20 cellular contexts compared by ENCODE assay signal in the genomic region with DNA sequence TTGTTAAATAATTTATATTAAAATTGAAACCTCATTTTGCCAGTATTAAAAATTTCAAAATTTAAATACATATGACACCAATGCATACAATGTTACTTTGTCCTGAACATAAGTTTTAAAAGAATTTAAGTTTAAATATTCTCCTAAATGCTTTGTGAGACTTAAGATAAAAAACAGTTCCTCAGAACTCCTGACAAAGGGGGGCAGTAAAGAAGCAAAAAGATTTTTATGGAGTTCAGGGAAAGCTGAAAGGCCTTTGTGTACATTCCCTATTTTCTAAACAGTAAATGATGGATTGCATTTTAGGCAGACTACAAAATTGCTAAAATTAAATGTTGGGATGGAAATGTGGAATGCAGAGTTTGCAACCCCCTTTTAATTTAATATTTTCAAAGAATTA.
DNase-seq lines count a peak whose midpoint lies in the region; ATAC-seq and TF ChIP-seq lines count a peak whose summit lies in the region.
"Had no signal": no experiment of that assay in that cellular context is flagged by ENCODE, and none has a peak within 500 bp of the region (broad histone marks: within the 10 kb centered on the region; RNA-seq: fewer than 3 reads in every experiment).

No MANE protein-coding gene starts in this region.

- POLR2A ChIA-PET in HEK293T (lab: Yijun Ruan, JAX): no interaction called here

- H3K9ac ChIP-seq in neural progenitor cell: no peak overlapping the region

- CTCF ChIA-PET in HEK293T (lab: Yijun Ruan, JAX): interaction anchor here (0.6 kb wide), 1 partner anchor 8 kb away, joined by 3 read pairs; no protein-coding TSS in a partner anchor

- no peaks in the 10 kb centered on the region for H3F3A ChIP-seq in neural progenitor cell (ENCODE audit: low read depth)

- H3K4me3 Mint-ChIP-seq in neural progenitor cell: no peak overlapping the region
- H3K4me3 Mint-ChIP-seq: activated T-helper 1 cell treated with anti-CD3 and anti-CD28 coated beads, Interleukin-12 subunit alpha, Interleukin-12 subunit beta, Interleukin-2, Interleukin-4 antibody, amounts not matched to agents 30 ng/mL and 10 ng/mL and 1 ng/mL, durations not matched to agents 14 hours and 24 hours and 36 hours had no signal

- DNase-seq in ELR (ENCODE audit: low read depth) (peak; percentile 37), NCI-H69 (lab: John Stamatoyannopoulos, UW) (peak; percentile 41), epithelial cell of proximal tubule (ENCODE audit: low read depth) (no peak), neural progenitor cell (ENCODE audit: low spot score) (no peak), HT-29 (ENCODE audit: low spot score) (no peak), HEK293T (ENCODE audit: extremely low spot score) (no peak)
- DNase-seq: hypothalamus; KG1; mucosa of descending colon; NCI-H2227 treated with DMSO at 0.1 percent for 48 hours; NK-92 treated with Interleukin-12 subunit alpha and Interleukin-12 subunit beta, amount 100 ng/mL, for 24 hours; ovary; stimulated activated CD4-positive, alpha-beta T cell treated with anti-CD3 and anti-CD28 coated beads, Interleukin-4, amount 100 ng/mL, for 4 hours had no signal

- no peak overlapping the region for H3K4me2 ChIP-seq in neural progenitor cell

- H3K36me3 ChIP-seq in neural progenitor cell: no peaks in the 10 kb centered on the region
- H3K36me3 ChIP-seq: ovary had no signal

- no peak overlapping the region for H3K27ac ChIP-seq in neural progenitor cell
- H3K27ac ChIP-seq: C4-2B, coronary artery, ovary, VCaP had no signal

- peak; percentile 26 for TF ChIP-seq CTCF in epithelial cell of proximal tubule (conservative IDR thresholded peaks at IDR 0.05; ENCODE audit: low read depth, low read length)
- peak; percentile 11 for TF ChIP-seq CTCF in neural progenitor cell (IDR thresholded peaks at IDR 0.05)

- H3K4me3 ChIP-seq in epithelial cell of proximal tubule (ENCODE audit: low read depth, low read length) (no peak overlapping the region), neural progenitor cell (no peak overlapping the region)
- H3K4me3 ChIP-seq: coronary artery, mucosa of descending colon, ovary had no signal

- H3K27ac Mint-ChIP-seq in neural progenitor cell: no peak overlapping the region
- H3K27ac Mint-ChIP-seq: activated T-helper 1 cell treated with anti-CD3 and anti-CD28 coated beads, Interleukin-12 subunit alpha, Interleukin-12 subunit beta, Interleukin-2, Interleukin-4 antibody, amounts not matched to agents 30 ng/mL and 10 ng/mL and 1 ng/mL, durations not matched to agents 14 hours and 24 hours and 36 hours had no signal

- peaks cover 5% of the 10 kb centered on the region for H3K4me1 ChIP-seq in neural progenitor cell

- H3K27me3 ChIP-seq in neural progenitor cell: no peaks in the 10 kb centered on the region
- H3K27me3 ChIP-seq: ovary had no signal

- H3K79me2 ChIP-seq in neural progenitor cell (ENCODE audit: low read depth): no peaks in the 10 kb centered on the region

- no peak overlapping the region for H2AFZ ChIP-seq in neural progenitor cell (replicated peaks)

- no peaks in the 10 kb centered on the region for H4K20me1 ChIP-seq in neural progenitor cell (ENCODE audit: low read depth)

- no peaks in the 10 kb centered on the region for H3K9me3 Mint-ChIP-seq in neural progenitor cell
- H3K9me3 Mint-ChIP-seq: activated T-helper 1 cell treated with anti-CD3 and anti-CD28 coated beads, Interleukin-12 subunit alpha, Interleukin-12 subunit beta, Interleukin-2, Interleukin-4 antibody, amounts not matched to agents 30 ng/mL and 10 ng/mL and 1 ng/mL, durations not matched to agents 14 hours and 24 hours and 36 hours had no signal

- ATAC-seq in HG02678 (IDR thresholded peaks at IDR 0.05; ENCODE audit: unreplicated experiment) (no peak), GM21367 (IDR thresholded peaks at IDR 0.05; ENCODE audit: unreplicated experiment) (no peak)
- ATAC-seq: esophagus mucosa, mucosa of descending colon had no signal

- no peaks in the 10 kb centered on the region for H3K27me3 Mint-ChIP-seq in neural progenitor cell (ENCODE audit: insufficient read depth, low read depth)

- no peaks in the 10 kb centered on the region for H3K9me3 ChIP-seq in neural progenitor cell (ENCODE audit: low read depth)
- H3K9me3 ChIP-seq: mucosa of descending colon, ovary had no signal

- H3K4me1 Mint-ChIP-seq in neural progenitor cell: peaks cover 29% of the 10 kb centered on the region

- no peaks in the 10 kb centered on the region for H3K36me3 Mint-ChIP-seq in neural progenitor cell

TF ChIP-seq in HEK293T, 16 proteins besides CTCF, POLR2A, EP300 and RAD21:
- no peak for TF ChIP-seq ZNF384 (IDR thresholded peaks at IDR 0.05)
- no peak for TF ChIP-seq SUZ12 (IDR thresholded peaks at IDR 0.05)
- no peak for TF ChIP-seq HDGF (IDR thresholded peaks at IDR 0.05; ENCODE audit: borderline replicate concordance)
- no peak for TF ChIP-seq BHLHE40 (IDR thresholded peaks at IDR 0.05; ENCODE audit: borderline replicate concordance)
- TF ChIP-seq ELF4 (IDR thresholded peaks at IDR 0.05): no peak
- TF ChIP-seq FOXK2 (IDR thresholded peaks at IDR 0.05): no peak
- no peak for TF ChIP-seq FOXA1 (IDR thresholded peaks at IDR 0.05)
- TF ChIP-seq LEF1 (IDR thresholded peaks at IDR 0.05; ENCODE audit: borderline replicate concordance): no peak
- no peak for TF ChIP-seq SP1 (IDR thresholded peaks at IDR 0.05)
TF ChIP-seq in HEK293T: peak in this region for 0.

Comparison
In these comparisons a context has a peak if more than half of its experiments do, and no peak if none do; other contexts are left out.
1. DNase-seq: peak in ELR (single experiment) and NCI-H69 (single experiment); none in epithelial cell of proximal tubule (single experiment), neural progenitor cell (single experiment), HT-29 (single experiment) and HEK293T (single experiment).